ENCODE assay signal across 8 cellular contexts in the genomic region with DNA sequence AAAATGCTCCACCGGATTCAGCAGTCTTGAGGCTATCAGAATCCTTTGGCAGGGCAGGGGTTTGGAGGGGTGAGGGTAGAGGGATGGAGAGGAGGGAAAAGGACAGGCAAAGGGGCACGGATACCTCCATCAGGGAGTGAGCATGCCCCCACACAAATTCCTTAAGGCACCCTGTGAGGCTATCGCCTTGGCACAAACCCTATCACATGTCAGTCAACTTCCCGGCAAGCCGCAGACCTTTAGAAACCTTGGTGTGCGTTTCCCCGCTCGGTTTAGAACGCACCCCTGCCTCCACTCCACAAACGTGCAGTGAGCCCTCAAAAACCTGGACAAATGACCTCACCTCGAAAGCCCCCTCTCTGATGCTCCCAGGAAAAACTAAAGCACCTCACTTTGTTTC. TPM values are rescaled to one million over a fixed set of nuclear protein-coding genes. Genes with fewer than 3 reads are reported as not detected.
DNase-seq lines count a peak whose midpoint lies in the region; ATAC-seq, FAIRE-seq and TF ChIP-seq lines count a peak whose summit lies in the region.

No MANE protein-coding gene starts in this region.

- no peak for FAIRE-seq in RCC 7860 (lab: Jason Lieb, UNC)

- peaks cover 20% of the 10 kb centered on the region for H3K4me1 ChIP-seq in Karpas-422 (ENCODE audit: low read length)

- peak overlapping the region; percentile 76; the same call in 1 of the 2 replicates for H2AFZ ChIP-seq in Karpas-422 (ENCODE audit: low read length)

- H3K27me3 ChIP-seq in Karpas-422 (ENCODE audit: low read length), result no peaks in the 10 kb centered on the region

- H3K27me3 Mint-ChIP-seq in CD14-positive monocyte (ENCODE audit: low read depth in 3 of 3) (peaks cover 1 to 2% (median 1%) of the 10 kb centered on the region in 3 donors), nephron progenitor cell (ENCODE audit: low read depth, poor library complexity) (peaks cover 11% of the 10 kb centered on the region)
- no peaks in the 10 kb centered on the region for H3K27me3 Mint-ChIP-seq in dendritic cell treated with granulocyte-macrophage colony-stimulating factor and Interleukin-4, amounts not matched to agents 40 ng/mL and 50 ng/mL, for 4 days

- no peaks in the 10 kb centered on the region for H3K9me2 ChIP-seq in Karpas-422 (replicated peaks; ENCODE audit: insufficient read depth, low read length)

- peak overlapping the region in 6 of 7 donors; percentile 96 to 100 (median 98) for H3K27ac Mint-ChIP-seq in CD14-positive monocyte
- peak overlapping the region; percentile 94 for H3K27ac Mint-ChIP-seq in dendritic cell treated with granulocyte-macrophage colony-stimulating factor and Interleukin-4, amounts not matched to agents 40 ng/mL and 50 ng/mL, for 4 days
- H3K27ac Mint-ChIP-seq in nephron progenitor cell, result peak overlapping the region; percentile 94

- 0 out of 2 replicates have a peak overlapping the region, but pooled peaks have one; percentile 82 for H3K9ac ChIP-seq in Karpas-422 (ENCODE audit: low read length)

- intact Hi-C loops in CD14-positive monocyte (cut with micrococcal nuclease), result loop anchor here in 1 of 2 donors (5.0 kb wide), 1 partner anchor 1175 kb away; the partner anchor contains the start of gene TRNT1
- intact Hi-C loops in dendritic cell treated with granulocyte-macrophage colony-stimulating factor and Interleukin-4, amounts not matched to agents 40 ng/mL and 50 ng/mL, for 4 days (cut with micrococcal nuclease), result loop anchor here (5.0 kb wide), 1 partner anchor 1175 kb away; the partner anchor contains the start of gene TRNT1

- no peak overlapping the region for H3K27ac ChIP-seq in Karpas-422 (ENCODE audit: low read length)

- ATAC-seq in HG03457 (IDR thresholded peaks at IDR 0.05; ENCODE audit: unreplicated experiment), result no peak

- peak overlapping the region; percentile 95; the same call in 1 of the 2 replicates for H3K4me3 ChIP-seq in Karpas-422 (ENCODE audit: low read length)

- H3K9me3 Mint-ChIP-seq in CD14-positive monocyte (peaks cover 0 to 5% (median 0%) of the 10 kb centered on the region in 7 donors), nephron progenitor cell (peaks cover 48% of the 10 kb centered on the region)
- no peaks in the 10 kb centered on the region for H3K9me3 Mint-ChIP-seq in dendritic cell treated with granulocyte-macrophage colony-stimulating factor and Interleukin-4, amounts not matched to agents 40 ng/mL and 50 ng/mL, for 4 days

- no peak for DNase-seq in CD14-positive monocyte (ENCODE audit: low spot score)
- no peak for DNase-seq in Karpas-422
- DNase-seq in nephron progenitor cell, result no peak
- no peak for DNase-seq in RCC 7860 (ENCODE audit: low spot score)
- no peak for DNase-seq in DMS153 treated with DMSO at 0.1 percent for 48 hours (lab: John Stamatoyannopoulos, UW; ENCODE audit: unreplicated experiment)
- no peak for DNase-seq in NCI-H2107 treated with DMSO at 0.1 percent for 48 hours (lab: John Stamatoyannopoulos, UW; ENCODE audit: unreplicated experiment)

- H3K9me3 ChIP-seq in Karpas-422 (ENCODE audit: low read length), result no peaks in the 10 kb centered on the region

- H3K36me3 Mint-ChIP-seq in CD14-positive monocyte, result peaks cover 4 to 15% of the 10 kb centered on the region in 2 donors
- peaks cover 15% of the 10 kb centered on the region for H3K36me3 Mint-ChIP-seq in dendritic cell treated with granulocyte-macrophage colony-stimulating factor and Interleukin-4, amounts not matched to agents 40 ng/mL and 50 ng/mL, for 4 days (ENCODE audit: low read depth)
- H3K36me3 Mint-ChIP-seq in nephron progenitor cell (ENCODE audit: low read depth), result peaks cover 49% of the 10 kb centered on the region

- peak overlapping the region; percentile 88 for H3K4me2 ChIP-seq in Karpas-422 (ENCODE audit: low read depth, low read length, poor library complexity, severe bottlenecking)

- no peak for TF ChIP-seq CTCF in CD14-positive monocyte (IDR thresholded peaks at IDR 0.05)
- no peak for TF ChIP-seq CTCF in nephron progenitor cell (IDR thresholded peaks at IDR 0.05)

- H4K20me1 ChIP-seq in Karpas-422 (ENCODE audit: insufficient read depth, low read depth, low read length), result no peaks in the 10 kb centered on the region

- H3K36me3 ChIP-seq in Karpas-422 (ENCODE audit: insufficient read depth, low read length), result peaks cover 6% of the 10 kb centered on the region; the same call in 1 of the 2 replicates

- peaks cover 16% of the 10 kb centered on the region for H3K4me1 Mint-ChIP-seq in CD14-positive monocyte
- H3K4me1 Mint-ChIP-seq in dendritic cell treated with granulocyte-macrophage colony-stimulating factor and Interleukin-4, amounts not matched to agents 40 ng/mL and 50 ng/mL, for 4 days (ENCODE audit: low read depth), result peaks cover 28% of the 10 kb centered on the region
- peaks cover 33% of the 10 kb centered on the region for H3K4me1 Mint-ChIP-seq in nephron progenitor cell

- H3K4me3 Mint-ChIP-seq in CD14-positive monocyte (peak overlapping the region; percentile 90 to 97), nephron progenitor cell (peak overlapping the region; percentile 93)
- peak overlapping the region; percentile 93 for H3K4me3 Mint-ChIP-seq in dendritic cell treated with granulocyte-macrophage colony-stimulating factor and Interleukin-4, amounts not matched to agents 40 ng/mL and 50 ng/mL, for 4 days

- peaks cover 26% of the 10 kb centered on the region for H3K79me2 ChIP-seq in Karpas-422 (ENCODE audit: low read length)

RNA-seq across cellular contexts. Expression of gene SETMAR, which starts 0.4 kb away (rescaled TPM):
- polyA plus RNA-seq in CD14-positive monocyte, result 1 to 10 TPM; 3.5 to 7.2 TPM
- 6.0 and 16.9 TPM in 2 replicates for total RNA-seq in Karpas-422 (2014; rRNA removed; shearing (Covaris generic); ENCODE audit: low replicate concordance)
